Comparison of ENCODE assay signal across 8 cellular contexts in genomic region chr5:132746592-132747063, GRCh38. TPM values are rescaled to one million over a fixed set of nuclear protein-coding genes. Genes with fewer than 3 reads are reported as not detected.
DNase-seq lines count a peak whose midpoint lies in the region; ATAC-seq, FAIRE-seq and TF ChIP-seq lines count a peak whose summit lies in the region.

No MANE protein-coding gene starts in this region.

- H2AK5ac ChIP-seq in IMR-90 (ENCODE audit: low read depth, low read length) = no peak overlapping the region

- no peak for FAIRE-seq in astrocyte (lab: Jason Lieb, UNC)

- TF ChIP-seq CTCF in IMR-90 (conservative IDR thresholded peaks at IDR 0.05; ENCODE audit: low read depth, low read length) = peak; percentile 13; the same call in 1 of the 2 replicates
- TF ChIP-seq CTCF in astrocyte (IDR thresholded peaks at IDR 0.05; ENCODE audit: insufficient read depth, low read depth, low read length) = peak; percentile 8

- 0% methylated on average over 1 of the region's 8 CpGs; no CpG with 5 or more reads in 1 of the 2 experiments for WGBS in IMR-90 (ENCODE audit: extremely low coverage in 2 of 2, insufficient read length in 1 of 2), 2 experiments

- H3K9me3 ChIP-seq in IMR-90 (ENCODE audit: control insufficient read depth, insufficient read depth, low read length) = peaks cover 5% of the 10 kb centered on the region
- H3K9me3 ChIP-seq in astrocyte (ENCODE audit: insufficient read depth, low read depth, low read length) = no peaks in the 10 kb centered on the region

- H3K27me3 ChIP-seq in IMR-90 (ENCODE audit: control insufficient read depth, insufficient read depth, low read length) = peaks cover 39% of the 10 kb centered on the region
- peaks cover 32% of the 10 kb centered on the region for H3K27me3 ChIP-seq in astrocyte (ENCODE audit: insufficient read depth, low read length)

- no peak overlapping the region for H4K8ac ChIP-seq in IMR-90 (ENCODE audit: low read depth in 2 of 2, low read length in 2 of 2)

- intact Hi-C loops in IMR-90 (cut with micrococcal nuclease) = no loop called here

- TF ChIP-seq POLR2A in IMR-90 (IDR thresholded peaks at IDR 0.05; ENCODE audit: low read depth, low read length) = no peak

- no peaks in the 10 kb centered on the region for H3K79me2 ChIP-seq in astrocyte (ENCODE audit: insufficient read depth, low read length)

- in situ Hi-C loops in IMR-90 (cut with MboI; ENCODE audit: low sequenced_read_pairs) = no loop called here

- no peak overlapping the region for H3K18ac ChIP-seq in IMR-90 (ENCODE audit: low read depth, low read length)

- H3K27ac ChIP-seq in IMR-90 (ENCODE audit: insufficient read depth, low read length) = no peak overlapping the region
- H3K27ac ChIP-seq in astrocyte (ENCODE audit: low read depth, low read length) = no peak overlapping the region

- H3K9ac ChIP-seq in IMR-90 (ENCODE audit: low read depth, low read length) (no peak overlapping the region), astrocyte (ENCODE audit: low read length) (no peak overlapping the region)

- ATAC-seq in IMR-90 (ENCODE audit: low read depth) (peak; percentile 28; the same call in 1 of the 2 replicates), HG02970 (IDR thresholded peaks at IDR 0.05; ENCODE audit: low FRiP score, unreplicated experiment) (no peak)

- H2AK9ac ChIP-seq in IMR-90 (replicated peaks; ENCODE audit: low read depth, low read length, poor library complexity) = no peak overlapping the region

- dilution Hi-C loops in IMR-90 (cut with HindIII; ENCODE audit: low sequenced_read_pairs, unreplicated experiment) = no loop called here

- peaks cover 29% of the 10 kb centered on the region for H3K27me3 Mint-ChIP-seq in astrocyte (ENCODE audit: low read depth, unreplicated experiment)

- no peak overlapping the region for H3K14ac ChIP-seq in IMR-90 (replicated peaks; ENCODE audit: low read depth, low read length)

- CTCF ChIA-PET in IMR-90 (lab: Yijun Ruan, JAX) = no interaction called here

- H3K9me1 ChIP-seq in IMR-90 (ENCODE audit: insufficient read depth, low read length) = no peaks in the 10 kb centered on the region

- no peak overlapping the region for H3K23ac ChIP-seq in IMR-90 (ENCODE audit: low read depth, low read length)

- H2BK15ac ChIP-seq in IMR-90 (ENCODE audit: low read depth, low read length) = no peak overlapping the region

- POLR2A ChIA-PET in IMR-90 (lab: Charles Lee; ENCODE audit: unreplicated experiment) = interaction anchor here (0.9 kb wide), 1 partner anchor 9 kb away, joined by 3 read pairs; no protein-coding TSS in a partner anchor

- H3K4ac ChIP-seq in IMR-90 (ENCODE audit: low read depth, low read length) = no peak overlapping the region

- H3K79me1 ChIP-seq in IMR-90 (ENCODE audit: low read depth in 1 of 2, low read length in 2 of 2) = no peaks in the 10 kb centered on the region

- H3K4me1 Mint-ChIP-seq in astrocyte (ENCODE audit: low read depth, unreplicated experiment) = no peaks in the 10 kb centered on the region

- no peak for TF ChIP-seq RAD21 in IMR-90 (IDR thresholded peaks at IDR 0.05; ENCODE audit: low read length)

- H3K36me3 Mint-ChIP-seq in astrocyte (ENCODE audit: low read depth, unreplicated experiment) = peaks cover 7% of the 10 kb centered on the region

- peak overlapping the region; percentile 50 for H3K4me3 Mint-ChIP-seq in astrocyte (ENCODE audit: unreplicated experiment)

- H2BK20ac ChIP-seq in IMR-90 (ENCODE audit: low read depth, low read length) = no peak overlapping the region

- no peak overlapping the region for H2BK120ac ChIP-seq in IMR-90 (ENCODE audit: low read depth, low read length)

- H4K91ac ChIP-seq in IMR-90 (ENCODE audit: insufficient read depth, low read depth, low read length) = no peak overlapping the region

- DNase-seq in Daoy (ENCODE audit: low read depth) (peak; percentile 61), IMR-90 (no peak), astrocyte (ENCODE audit: low read depth) (no peak), kidney tubule cell (ENCODE audit: low spot score) (peak; percentile 67), hepatic stellate cell (ENCODE audit: low spot score) (no peak), NOMO-1 (lab: John Stamatoyannopoulos, UW; ENCODE audit: unreplicated experiment in 2 of 2) (no peak)
- DNase-seq in stimulated activated CD8-positive, alpha-beta memory T cell treated with anti-CD3 and anti-CD28 coated beads, Interleukin-4, amount 100 ng/mL, for 48 hours = peak; percentile 62

- H3K36me3 ChIP-seq in IMR-90 (ENCODE audit: control insufficient read depth, insufficient read depth, low read length) = no peaks in the 10 kb centered on the region
- no peaks in the 10 kb centered on the region for H3K36me3 ChIP-seq in astrocyte (ENCODE audit: insufficient read depth, low read length)

- H2BK5ac ChIP-seq in IMR-90 (ENCODE audit: low read depth, low read length, poor library complexity, severe bottlenecking) = no peak overlapping the region

- H3K27ac Mint-ChIP-seq in astrocyte (ENCODE audit: unreplicated experiment) = no peak overlapping the region

- peak overlapping the region; percentile 87 for H2AFZ ChIP-seq in IMR-90 (replicated peaks; ENCODE audit: low read length, poor library complexity)
- H2AFZ ChIP-seq in astrocyte (ENCODE audit: low read depth, low read length) = peak overlapping the region; percentile 75

- H3K56ac ChIP-seq in IMR-90 (ENCODE audit: extremely low read depth, insufficient read depth, low read length) = no peak overlapping the region

- peak overlapping the region; percentile 76 for H3K4me2 ChIP-seq in IMR-90 (ENCODE audit: low read depth, low read length)
- peak overlapping the region; percentile 81 for H3K4me2 ChIP-seq in astrocyte (ENCODE audit: low read length)

- H3K9me3 Mint-ChIP-seq in astrocyte (ENCODE audit: unreplicated experiment) = peaks cover 3% of the 10 kb centered on the region

- BruUV-seq in IMR-90 (replicated peaks; lab: Mats Ljungman, UMichigan) = no TSS peak

- H4K5ac ChIP-seq in IMR-90 (ENCODE audit: low read depth, low read length) = no peak overlapping the region

- peaks cover 2% of the 10 kb centered on the region; the same call in 1 of the 2 replicates for H3K4me1 ChIP-seq in IMR-90 (ENCODE audit: control insufficient read depth, insufficient read depth, low read length)
- peaks cover 3% of the 10 kb centered on the region for H3K4me1 ChIP-seq in astrocyte (ENCODE audit: insufficient read depth, low read length)

- H4K20me1 ChIP-seq in IMR-90 (ENCODE audit: insufficient read depth, low read length) (no peaks in the 10 kb centered on the region), astrocyte (ENCODE audit: insufficient read depth, low read length) (no peaks in the 10 kb centered on the region)

- peak overlapping the region; percentile 34; the same call in 1 of the 2 replicates for H3K4me3 ChIP-seq in IMR-90 (ENCODE audit: insufficient read depth, low read depth, low read length)
- peak overlapping the region; percentile 39 for H3K4me3 ChIP-seq in astrocyte (ENCODE audit: insufficient read depth, low read depth, low read length)

TF ChIP-seq in IMR-90, 13 proteins besides CTCF, POLR2A, EP300 and RAD21 (continues in another document):
- TF ChIP-seq FOS (IDR thresholded peaks at IDR 0.05; ENCODE audit: low read depth, low read length) = no peak
- no peak for TF ChIP-seq USF2 (IDR thresholded peaks at IDR 0.05; ENCODE audit: low read depth, low read length)
- TF ChIP-seq CEBPB (IDR thresholded peaks at IDR 0.05; ENCODE audit: low read depth, low read length) = no peak
- TF ChIP-seq SMC3 (IDR thresholded peaks at IDR 0.05; ENCODE audit: low read depth, low read length) = no peak
- no peak for TF ChIP-seq NFE2L2 (IDR thresholded peaks at IDR 0.05; ENCODE audit: low read depth, low read length)
- no peak for TF ChIP-seq MXI1 (IDR thresholded peaks at IDR 0.05; ENCODE audit: borderline replicate concordance, low read depth, low read length)
- TF ChIP-seq RCOR1 (IDR thresholded peaks at IDR 0.05; ENCODE audit: insufficient replicate concordance, low read length) = no peak
- no peak for TF ChIP-seq CHD1 (IDR thresholded peaks at IDR 0.05; ENCODE audit: low read depth, low read length)
- TF ChIP-seq MAFK (IDR thresholded peaks at IDR 0.05; ENCODE audit: low read depth, low read length) = no peak
- no peak for TF ChIP-seq RFX5 (IDR thresholded peaks at IDR 0.05; ENCODE audit: low read depth, low read length)
- TF ChIP-seq BHLHE40 (IDR thresholded peaks at IDR 0.05; ENCODE audit: low read depth, low read length) = no peak

RNA-seq across cellular contexts. Expression of gene CCNI2, which starts 0.6 kb away (rescaled TPM):
- total RNA-seq in Daoy (2014; rRNA removed; shearing (Covaris generic)) = 0.06 and 0.09 TPM in 2 replicates
- total RNA-seq in IMR-90 (2012; rRNA removed) = not detected in 2 replicates
- not detected in 2 replicates for polyA plus RNA-seq in IMR-90 (2012; rRNA removed)
- polyA plus RNA-seq in IMR-90 (2012; cell fraction: cytosol; rRNA removed) = 0.01 TPM in 1 of 2 replicates, not detected in the other
- 0.05 TPM in 1 of 2 replicates, not detected in the other for polyA plus RNA-seq in IMR-90 (2012; cell fraction: nucleus; rRNA removed; ENCODE audit: low replicate concordance)
- total RNA-seq in astrocyte = 0.16 and 0.24 TPM in 2 replicates

RNA-seq across cellular contexts. Expression of gene KIF3A, which starts 9.3 kb away (rescaled TPM):
- total RNA-seq in Daoy (2014; rRNA removed; shearing (Covaris generic)) = 10.1 and 19.3 TPM in 2 replicates
- 4.3 and 9.4 TPM in 2 replicates for total RNA-seq in IMR-90 (2012; rRNA removed)
- 3.4 and 4.5 TPM in 2 replicates for polyA plus RNA-seq in IMR-90 (2012; rRNA removed)
- 0.64 and 1.4 TPM in 2 replicates for polyA plus RNA-seq in IMR-90 (2012; cell fraction: cytosol; rRNA removed)
- 1.8 and 7.0 TPM in 2 replicates for polyA plus RNA-seq in IMR-90 (2012; cell fraction: nucleus; rRNA removed; ENCODE audit: low replicate concordance)
- 25.4 and 25.6 TPM in 2 replicates for total RNA-seq in astrocyte

RNA-seq across cellular contexts. Expression of gene SEPTIN8, which starts 30.4 kb away (rescaled TPM):
- 27.1 and 27.2 TPM in 2 replicates for total RNA-seq in Daoy (2014; rRNA removed; shearing (Covaris generic))
- total RNA-seq in IMR-90 (2012; rRNA removed) (60.5 and 67.2 TPM in 2 replicates), astrocyte (97.5 and 106 TPM in 2 replicates)
- polyA plus RNA-seq in IMR-90 (2012; rRNA removed) = 54.7 and 56.2 TPM in 2 replicates
- polyA plus RNA-seq in IMR-90 (2012; cell fraction: cytosol; rRNA removed) = 20.4 and 38.7 TPM in 2 replicates
- polyA plus RNA-seq in IMR-90 (2012; cell fraction: nucleus; rRNA removed; ENCODE audit: low replicate concordance) = 131 and 144 TPM in 2 replicates

Comparison
In these comparisons a context has a peak if more than half of its experiments do, and no peak if none do; other contexts are left out.
1. DNase-seq: peak in Daoy (single experiment), kidney tubule cell (single experiment) and stimulated activated CD8-positive, alpha-beta memory T cell treated with anti-CD3 and anti-CD28 coated beads, Interleukin-4, amount 100 ng/mL, for 48 hours (single experiment); none in IMR-90 (single experiment), astrocyte (single experiment), hepatic stellate cell (single experiment) and NOMO-1 (0 of 2).